Comparison of ENCODE assay signal across 30 cellular contexts in the genomic region with DNA sequence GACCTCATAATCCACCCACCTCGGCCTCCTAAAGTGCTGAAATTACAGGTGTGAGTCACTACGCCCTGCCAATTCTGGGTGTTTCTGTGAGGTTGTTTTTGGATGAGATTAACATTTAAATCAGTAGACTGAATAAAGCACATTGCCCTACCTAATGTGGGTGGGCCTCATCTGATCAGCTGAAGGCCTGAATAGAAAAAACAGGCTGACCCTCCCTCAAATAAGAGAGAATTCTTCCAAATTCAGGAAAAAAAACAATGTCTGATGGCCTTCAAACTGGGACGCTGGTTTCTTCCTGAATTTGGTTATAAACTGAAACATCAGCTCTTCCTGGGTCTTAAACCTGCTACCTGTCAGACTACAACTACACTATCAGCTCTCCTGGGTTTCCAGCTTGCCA. TPM values are rescaled to one million over a fixed set of nuclear protein-coding genes. Genes with fewer than 3 reads are reported as not detected.
"Had no signal": no experiment of that assay in that cellular context is flagged by ENCODE, and none has a peak within 500 bp of the region (broad histone marks: within the 10 kb centered on the region; RNA-seq: fewer than 3 reads in every experiment).

No MANE protein-coding gene starts in this region.

- H3K4me1 ChIP-seq: stomach, suprapubic skin, testis, thyroid gland, tibial artery, tibial nerve, transverse colon, upper lobe of left lung, upper lobe of right lung, uterus, vagina had no signal

- FAIRE-seq: urothelium cell line had no signal

- H3K9me3 ChIP-seq: stomach, suprapubic skin, testis, thoracic aorta, thyroid gland, tibial artery, tibial nerve, transverse colon, upper lobe of left lung, upper lobe of right lung, uterus, vagina had no signal

- H3K27me3 ChIP-seq: stomach, suprapubic skin, testis, thyroid gland, tibial artery, tibial nerve, transverse colon, upper lobe of left lung, upper lobe of right lung, uterus, vagina had no signal

- H3K27ac Mint-ChIP-seq: stimulated activated memory B cell treated with anti-CD40 and anti-IgM and Interleukin-4, amounts not matched to agents 10 μg/mL and 1 μg/mL and 100 μg/mL, for 72 hours; stimulated activated naive B cell treated with anti-CD40 and anti-IgM and Interleukin-4, amounts not matched to agents 10 μg/mL and 1 μg/mL and 100 μg/mL, for 72 hours; stimulated activated naive CD8-positive, alpha-beta T cell treated with anti-CD3 and anti-CD28 coated beads, Interleukin-15, amount 100 ng/mL, for 72 hours; stimulated activated naive CD8-positive, alpha-beta T cell treated with anti-CD3 and anti-CD28 coated beads, Interleukin-15, Interleukin-2, amounts not matched to agents 100 ng/mL and 50 ng/mL, for 24 hours; type B pancreatic cell had no signal

- ATAC-seq: stimulated activated memory B cell treated with anti-CD40 and anti-IgM and Interleukin-4, amounts not matched to agents 10 μg/mL and 1 μg/mL and 100 μg/mL, for 72 hours; stimulated activated naive B cell treated with anti-CD40 and anti-IgM and Interleukin-4, amounts not matched to agents 10 μg/mL and 1 μg/mL and 100 μg/mL, for 72 hours; stimulated activated naive CD8-positive, alpha-beta T cell treated with anti-CD3 and anti-CD28 coated beads, Interleukin-15, amount 100 ng/mL, for 72 hours; stimulated activated naive CD8-positive, alpha-beta T cell treated with anti-CD3 and anti-CD28 coated beads, Interleukin-15, Interleukin-2, amounts not matched to agents 100 U/mL and 50 U/mL, for 24 hours; upper lobe of right lung had no signal

- DNase-seq: stimulated activated CD4-positive, alpha-beta T cell treated with anti-CD3 and anti-CD28 coated beads, Interleukin-2, amount 100 ng/mL, for 24 hours; stimulated activated CD4-positive, alpha-beta T cell treated with anti-CD3 and anti-CD28 coated beads, Interleukin-2, amount 100 ng/mL, for 48 hours; stimulated activated CD4-positive, alpha-beta T cell treated with anti-CD3 and anti-CD28 coated beads, Interleukin-4, amount 100 ng/mL, for 1 hour; stimulated activated CD4-positive, alpha-beta T cell treated with anti-CD3 and anti-CD28 coated beads, Interleukin-4, amount 100 ng/mL, for 24 hours; stimulated activated CD4-positive, alpha-beta T cell treated with anti-CD3 and anti-CD28 coated beads, Interleukin-4, amount 100 ng/mL, for 4 hours; stimulated activated CD8-positive, alpha-beta memory T cell treated with anti-CD3 and anti-CD28 coated beads, Interleukin-4, amount 100 ng/mL, for 48 hours; stimulated activated naive B cell treated with anti-CD40 and anti-IgM and Interleukin-4, amounts not matched to agents 10 μg/mL and 1 μg/mL and 100 μg/mL, for 72 hours; stimulated activated naive CD4-positive, alpha-beta T cell; stimulated activated naive CD4-positive, alpha-beta T cell treated with Interleukin-2 at 50 U/mL for 16 hours; stimulated activated naive CD8-positive, alpha-beta T cell treated with anti-CD3 and anti-CD28 coated beads, Interleukin-15, amount 100 ng/mL, for 72 hours; stimulated activated naive CD8-positive, alpha-beta T cell treated with anti-CD3 and anti-CD28 coated beads, Interleukin-15, Interleukin-2, amounts not matched to agents 100 U/mL and 50 U/mL, for 24 hours; stomach; substantia nigra; testis; thyroid gland; tibial artery; transverse colon; upper lobe of left lung; upper lobe of right lung; uterus had no signal

- H3K4me3 ChIP-seq: stomach, suprapubic skin, testis, thoracic aorta, thyroid gland, tibial artery, tibial nerve, transverse colon, upper lobe of left lung, upper lobe of right lung, uterus, vagina had no signal

- H3K9me3 Mint-ChIP-seq: stimulated activated memory B cell treated with anti-CD40 and anti-IgM and Interleukin-4, amounts not matched to agents 10 μg/mL and 1 μg/mL and 100 μg/mL, for 72 hours; stimulated activated naive B cell treated with anti-CD40 and anti-IgM and Interleukin-4, amounts not matched to agents 10 μg/mL and 1 μg/mL and 100 μg/mL, for 72 hours; stimulated activated naive CD8-positive, alpha-beta T cell treated with anti-CD3 and anti-CD28 coated beads, Interleukin-15, amount 100 ng/mL, for 72 hours; stimulated activated naive CD8-positive, alpha-beta T cell treated with anti-CD3 and anti-CD28 coated beads, Interleukin-15, Interleukin-2, amounts not matched to agents 100 ng/mL and 50 ng/mL, for 24 hours; type B pancreatic cell had no signal

- H3K4me1 Mint-ChIP-seq: stimulated activated memory B cell treated with anti-CD40 and anti-IgM and Interleukin-4, amounts not matched to agents 10 μg/mL and 1 μg/mL and 100 μg/mL, for 72 hours had no signal

- H3K27ac ChIP-seq: stomach, suprapubic skin, testis, thoracic aorta, thyroid gland, tibial artery, tibial nerve, transverse colon, upper lobe of left lung, upper lobe of right lung, uterus, vagina had no signal

- H3K27me3 Mint-ChIP-seq: stimulated activated memory B cell treated with anti-CD40 and anti-IgM and Interleukin-4, amounts not matched to agents 10 μg/mL and 1 μg/mL and 100 μg/mL, for 72 hours; stimulated activated naive B cell treated with anti-CD40 and anti-IgM and Interleukin-4, amounts not matched to agents 10 μg/mL and 1 μg/mL and 100 μg/mL, for 72 hours; stimulated activated naive CD8-positive, alpha-beta T cell treated with anti-CD3 and anti-CD28 coated beads, Interleukin-15, amount 100 ng/mL, for 72 hours; stimulated activated naive CD8-positive, alpha-beta T cell treated with anti-CD3 and anti-CD28 coated beads, Interleukin-15, Interleukin-2, amounts not matched to agents 100 ng/mL and 50 ng/mL, for 24 hours; type B pancreatic cell had no signal

- H3K4me3 Mint-ChIP-seq: stimulated activated memory B cell treated with anti-CD40 and anti-IgM and Interleukin-4, amounts not matched to agents 10 μg/mL and 1 μg/mL and 100 μg/mL, for 72 hours; stimulated activated naive B cell treated with anti-CD40 and anti-IgM and Interleukin-4, amounts not matched to agents 10 μg/mL and 1 μg/mL and 100 μg/mL, for 72 hours; stimulated activated naive CD8-positive, alpha-beta T cell treated with anti-CD3 and anti-CD28 coated beads, Interleukin-15, amount 100 ng/mL, for 72 hours; stimulated activated naive CD8-positive, alpha-beta T cell treated with anti-CD3 and anti-CD28 coated beads, Interleukin-15, Interleukin-2, amounts not matched to agents 100 ng/mL and 50 ng/mL, for 24 hours; type B pancreatic cell had no signal

- H3K36me3 ChIP-seq: thoracic aorta, upper lobe of right lung, uterus had no signal

RNA-seq across cellular contexts. Expression of a gene that starts 51.0 kb away (rescaled TPM):
- total RNA-seq: subcutaneous adipose tissue, suprapubic skin, thoracic aorta, thyroid gland, transverse colon, upper lobe of left lung, upper lobe of right lung, ureter, uterus, vagina had no signal
- polyA plus RNA-seq: stomach had no signal
